1 cellular context compared by ENCODE assay signal in genomic region chr19:51015691-51016267, GRCh38.
TF ChIP-seq lines count a peak whose summit lies in the region.

No MANE protein-coding gene starts in this region.

TF ChIP-seq in H1, 55 proteins besides CTCF, POLR2A, EP300 and RAD21:
- TF ChIP-seq CEBPB (IDR thresholded peaks at IDR 0.05; ENCODE audit: low read depth, low read length) (no peak), MAX (IDR thresholded peaks at IDR 0.05) (no peak), TAF1 (IDR thresholded peaks at IDR 0.05; ENCODE audit: low read depth, low read length) (no peak), KDM1A (IDR thresholded peaks at IDR 0.05; ENCODE audit: borderline replicate concordance, low read length) (no peak), HDAC2 (IDR thresholded peaks at IDR 0.05; ENCODE audit: borderline replicate concordance in 1 of 2, low read depth in 2 of 2, low read length in 2 of 2) (no peak), SP1 (IDR thresholded peaks at IDR 0.05; ENCODE audit: low read depth, low read length) (no peak), RNF2 (IDR thresholded peaks at IDR 0.05; ENCODE audit: borderline replicate concordance, low read depth, low read length, missing control alignments, poor library complexity, severe bottlenecking) (no peak), CHD2 (IDR thresholded peaks at IDR 0.05; ENCODE audit: low read length) (no peak), EZH2 (IDR thresholded peaks at IDR 0.05; ENCODE audit: low read depth, low read length, severe bottlenecking) (no peak)
- TF ChIP-seq, protein P1, sequence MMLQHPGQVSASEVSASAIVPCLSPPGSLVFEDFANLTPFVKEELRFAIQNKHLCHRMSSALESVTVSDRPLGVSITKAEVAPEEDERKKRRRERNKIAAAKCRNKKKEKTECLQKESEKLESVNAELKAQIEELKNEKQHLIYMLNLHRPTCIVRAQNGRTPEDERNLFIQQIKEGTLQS (IDR thresholded peaks at IDR 0.05; ENCODE audit: insufficient read depth, low read depth, low read length): no peak
- TF ChIP-seq, protein P2, sequence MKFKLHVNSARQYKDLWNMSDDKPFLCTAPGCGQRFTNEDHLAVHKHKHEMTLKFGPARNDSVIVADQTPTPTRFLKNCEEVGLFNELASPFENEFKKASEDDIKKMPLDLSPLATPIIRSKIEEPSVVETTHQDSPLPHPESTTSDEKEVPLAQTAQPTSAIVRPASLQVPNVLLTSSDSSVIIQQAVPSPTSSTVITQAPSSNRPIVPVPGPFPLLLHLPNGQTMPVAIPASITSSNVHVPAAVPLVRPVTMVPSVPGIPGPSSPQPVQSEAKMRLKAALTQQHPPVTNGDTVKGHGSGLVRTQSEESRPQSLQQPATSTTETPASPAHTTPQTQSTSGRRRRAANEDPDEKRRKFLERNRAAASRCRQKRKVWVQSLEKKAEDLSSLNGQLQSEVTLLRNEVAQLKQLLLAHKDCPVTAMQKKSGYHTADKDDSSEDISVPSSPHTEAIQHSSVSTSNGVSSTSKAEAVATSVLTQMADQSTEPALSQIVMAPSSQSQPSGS (IDR thresholded peaks at IDR 0.05; ENCODE audit: low read length): no peak
